11 cellular contexts compared by ENCODE assay signal in the genomic region with DNA sequence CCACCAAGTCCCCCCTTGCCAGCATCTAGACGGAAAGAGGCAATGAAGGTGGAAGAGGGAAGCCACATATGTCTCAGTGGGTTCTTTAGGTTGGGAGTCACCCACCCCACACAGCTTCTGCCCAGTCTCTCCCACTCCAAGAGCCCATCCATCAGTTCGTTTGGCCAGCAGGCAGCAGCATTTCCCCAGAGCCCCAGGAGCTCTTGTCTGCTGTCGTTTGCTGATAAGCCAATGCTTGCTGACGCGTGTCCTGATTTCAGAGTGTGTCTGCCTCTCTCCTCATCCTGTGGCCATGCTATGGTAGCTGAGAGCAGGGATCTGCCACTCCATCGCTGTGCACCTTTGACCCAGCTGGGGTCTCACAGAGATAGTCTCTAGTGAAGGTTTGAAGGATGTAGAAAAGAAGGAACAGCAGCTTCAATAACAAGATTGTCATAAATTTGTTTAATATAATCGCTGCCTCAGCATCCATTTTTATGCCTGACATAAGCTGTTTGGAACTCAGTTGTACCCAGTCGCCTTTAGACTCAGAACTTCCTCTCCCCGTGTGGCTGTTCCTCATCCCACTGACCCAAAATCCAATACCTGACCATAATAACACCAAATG. TPM values are rescaled to one million over a fixed set of nuclear protein-coding genes. Genes with fewer than 3 reads are reported as not detected.
A peak's percentile ranks its signal among the peaks of the same experiment; 100 is the strongest.
DNase-seq lines count a peak whose midpoint lies in the region; ATAC-seq and TF ChIP-seq lines count a peak whose summit lies in the region.
"Had no signal": no experiment of that assay in that cellular context is flagged by ENCODE, and none has a peak within 500 bp of the region (broad histone marks: within the 10 kb centered on the region; RNA-seq: fewer than 3 reads in every experiment).

No MANE protein-coding gene starts in this region.

- no peaks in the 10 kb centered on the region for H4K20me1 ChIP-seq in Loucy (ENCODE audit: insufficient read depth, low read length, poor library complexity, severe bottlenecking)

- H3F3A ChIP-seq in Loucy (ENCODE audit: low read depth), result peaks cover 4% of the 10 kb centered on the region; the same call in 1 of the 2 replicates

- DNase-seq in natural killer cell (no peak), testis (peak; percentile 48), ACHN (no peak), epidermal melanocyte (ENCODE audit: insufficient read length, low spot score) (no peak), lower leg skin (ENCODE audit: low spot score in 2 of 2) (no peak)
- DNase-seq in natural killer cell treated with Interleukin-12 subunit alpha and Interleukin-12 subunit beta and Interleukin-15 and Interleukin-18, amount 100 ng/mL, for 72 hours (ENCODE audit: low spot score), result no peak
- DNase-seq in central memory CD8-positive, alpha-beta T cell (ENCODE audit: low spot score in 2 of 2), result no peak
- DNase-seq: amniotic stem cell, NCI-H187 had no signal

- no peaks in the 10 kb centered on the region for H3K79me2 ChIP-seq in Loucy (ENCODE audit: insufficient read depth, low read length)

- H2AFZ ChIP-seq in Loucy (ENCODE audit: low read length), result peak overlapping the region; percentile 65; the same call in 1 of the 2 replicates

- H3K27me3 ChIP-seq in Loucy (ENCODE audit: insufficient read depth, low read length, poor library complexity, severe bottlenecking) (no peaks in the 10 kb centered on the region), testis (no peaks in the 10 kb centered on the region)

- peaks cover 0 to 4% of the 10 kb centered on the region in 2 donors for H3K27me3 Mint-ChIP-seq in natural killer cell (ENCODE audit: low read depth in 2 of 2)
- peaks cover 0 to 6% of the 10 kb centered on the region in 2 donors for H3K27me3 Mint-ChIP-seq in natural killer cell treated with Interleukin-12 subunit alpha and Interleukin-12 subunit beta and Interleukin-15 and Interleukin-18, amount 100 ng/mL, for 72 hours
- H3K27me3 Mint-ChIP-seq in central memory CD8-positive, alpha-beta T cell, result no peaks in the 10 kb centered on the region

- intact Hi-C loops in natural killer cell (cut with micrococcal nuclease), result no loop called here
- intact Hi-C loops in testis (cut with DNase I; ENCODE audit: low total_unique reads), result no loop called here
- intact Hi-C loops in lower leg skin (cut with DNase I; ENCODE audit: low total_unique reads), result no loop called here

- peak overlapping the region; percentile 62 to 64 for H3K27ac Mint-ChIP-seq in natural killer cell
- peak overlapping the region in 1 of 2 donors; percentile 18 for H3K27ac Mint-ChIP-seq in natural killer cell treated with Interleukin-12 subunit alpha and Interleukin-12 subunit beta and Interleukin-15 and Interleukin-18, amount 100 ng/mL, for 72 hours
- H3K27ac Mint-ChIP-seq in central memory CD8-positive, alpha-beta T cell (ENCODE audit: low read depth), result peak overlapping the region; percentile 73

- no peak overlapping the region for H3K27ac ChIP-seq in testis
- H3K27ac ChIP-seq: C4-2B had no signal

- peak overlapping the region; percentile 78 for H3K9ac ChIP-seq in Loucy (ENCODE audit: low read depth, low read length, poor library complexity, severe bottlenecking)

- H3K36me3 Mint-ChIP-seq in natural killer cell, result no peaks in the 10 kb centered on the region
- no peaks in the 10 kb centered on the region for H3K36me3 Mint-ChIP-seq in natural killer cell treated with Interleukin-12 subunit alpha and Interleukin-12 subunit beta and Interleukin-15 and Interleukin-18, amount 100 ng/mL, for 72 hours
- peaks cover 1% of the 10 kb centered on the region for H3K36me3 Mint-ChIP-seq in central memory CD8-positive, alpha-beta T cell (ENCODE audit: insufficient read depth)

- H3K4me2 ChIP-seq in Loucy (ENCODE audit: low read depth, low read length, poor library complexity, severe bottlenecking), result peak overlapping the region; percentile 63

- H3K9me3 Mint-ChIP-seq in natural killer cell, result no peaks in the 10 kb centered on the region
- no peaks in the 10 kb centered on the region for H3K9me3 Mint-ChIP-seq in natural killer cell treated with Interleukin-12 subunit alpha and Interleukin-12 subunit beta and Interleukin-15 and Interleukin-18, amount 100 ng/mL, for 72 hours
- no peaks in the 10 kb centered on the region for H3K9me3 Mint-ChIP-seq in central memory CD8-positive, alpha-beta T cell

- peaks cover 20 to 28% of the 10 kb centered on the region in 2 donors for H3K4me1 Mint-ChIP-seq in natural killer cell
- H3K4me1 Mint-ChIP-seq in natural killer cell treated with Interleukin-12 subunit alpha and Interleukin-12 subunit beta and Interleukin-15 and Interleukin-18, amount 100 ng/mL, for 72 hours (ENCODE audit: low read depth in 2 of 2), result peaks cover 9 to 17% of the 10 kb centered on the region in 2 donors
- peaks cover 51% of the 10 kb centered on the region for H3K4me1 Mint-ChIP-seq in central memory CD8-positive, alpha-beta T cell

- WGBS in testis, 2 donors, result 66 to 69% methylated on average over 9 of the region's 9 CpGs
- WGBS in lower leg skin, 2 donors, result 80 to 85% methylated on average over 9 of the region's 9 CpGs

- H3K4me1 ChIP-seq in Loucy (ENCODE audit: insufficient read depth, low read length, poor library complexity, severe bottlenecking), result peaks cover 98% of the 10 kb centered on the region
- H3K4me1 ChIP-seq in testis, result no peaks in the 10 kb centered on the region

- no peak for TF ChIP-seq CTCF in natural killer cell (IDR thresholded peaks at IDR 0.05)
- TF ChIP-seq CTCF in Loucy (conservative IDR thresholded peaks at IDR 0.05; ENCODE audit: low read length), result peak; percentile 56
- TF ChIP-seq CTCF in testis (IDR thresholded peaks at IDR 0.05), result no peak
- TF ChIP-seq CTCF in lower leg skin (IDR thresholded peaks at IDR 0.05), result no peak

- in situ Hi-C loops in ACHN (cut with HindIII; ENCODE audit: low pct_ligation_motif_present, low pct_unique_long_range_greater_than_20kb, low sequenced_read_pairs), result no loop called here

- no peak for ATAC-seq in natural killer cell
- no peak for ATAC-seq in natural killer cell treated with Interleukin-12 subunit alpha and Interleukin-12 subunit beta and Interleukin-15 and Interleukin-18, amount 100 ng/mL, for 72 hours
- ATAC-seq in central memory CD8-positive, alpha-beta T cell (replicated peaks; ENCODE audit: extremely low read depth, poor library complexity, severe bottlenecking), result no peak

- no peaks in the 10 kb centered on the region for H3K9me2 ChIP-seq in Loucy (replicated peaks; ENCODE audit: low read depth, low read length)

- H3K36me3 ChIP-seq in Loucy (ENCODE audit: insufficient read depth, low read length), result no peaks in the 10 kb centered on the region
- H3K36me3 ChIP-seq in testis (ENCODE audit: low read depth, missing control alignments), result no peaks in the 10 kb centered on the region

- no peaks in the 10 kb centered on the region for H3K9me3 ChIP-seq in Loucy (ENCODE audit: insufficient read depth, low read depth, low read length)
- no peaks in the 10 kb centered on the region for H3K9me3 ChIP-seq in testis

- H3K4me3 ChIP-seq in Loucy (ENCODE audit: low read length, poor library complexity, severe bottlenecking), result peak overlapping the region; percentile 37
- no peak overlapping the region for H3K4me3 ChIP-seq in testis
- no peak overlapping the region for H3K4me3 ChIP-seq in lower leg skin (ENCODE audit: low read depth, poor library complexity, severe bottlenecking)

- TF ChIP-seq POLR2A in testis (IDR thresholded peaks at IDR 0.05) (no peak), lower leg skin (IDR thresholded peaks at IDR 0.05) (no peak)

- H3K4me3 Mint-ChIP-seq in natural killer cell, result no peak overlapping the region
- no peak overlapping the region for H3K4me3 Mint-ChIP-seq in natural killer cell treated with Interleukin-12 subunit alpha and Interleukin-12 subunit beta and Interleukin-15 and Interleukin-18, amount 100 ng/mL, for 72 hours
- peak overlapping the region; percentile 5 for H3K4me3 Mint-ChIP-seq in central memory CD8-positive, alpha-beta T cell

RNA-seq across cellular contexts. Expression of a gene that starts 39.4 kb away (rescaled TPM):
- total RNA-seq in natural killer cell (not detected), testis (10 to 100 TPM; 34.4 to 47.3 TPM), lower leg skin (1 to 10 TPM in 2 of 4 donors, under 1 TPM in 2; 0.23 to 3.9 (median 1.0) TPM)
- total RNA-seq in natural killer cell treated with Interleukin-12 subunit alpha and Interleukin-12 subunit beta and Interleukin-15 and Interleukin-18, amount 100 ng/mL, for 72 hours, result not detected
- 17.7 TPM for polyA plus RNA-seq in testis (ENCODE audit: insufficient read depth, low read depth, low replicate concordance)

Comparison
In these comparisons a context has a peak if more than half of its experiments do, and no peak if none do; other contexts are left out.
1. RNA of a gene that starts 39.4 kb away (total RNA-seq): 34.4 to 47.3 TPM in testis; 0.23 to 3.9 TPM in lower leg skin, not detected in natural killer cell and not detected in natural killer cell treated with Interleukin-12 subunit alpha and Interleukin-12 subunit beta and Interleukin-15 and Interleukin-18, amount 100 ng/mL, for 72 hours; every median in the first group is over 4 times any median in the second.